2 cellular contexts compared by ENCODE assay signal in the genomic region with DNA sequence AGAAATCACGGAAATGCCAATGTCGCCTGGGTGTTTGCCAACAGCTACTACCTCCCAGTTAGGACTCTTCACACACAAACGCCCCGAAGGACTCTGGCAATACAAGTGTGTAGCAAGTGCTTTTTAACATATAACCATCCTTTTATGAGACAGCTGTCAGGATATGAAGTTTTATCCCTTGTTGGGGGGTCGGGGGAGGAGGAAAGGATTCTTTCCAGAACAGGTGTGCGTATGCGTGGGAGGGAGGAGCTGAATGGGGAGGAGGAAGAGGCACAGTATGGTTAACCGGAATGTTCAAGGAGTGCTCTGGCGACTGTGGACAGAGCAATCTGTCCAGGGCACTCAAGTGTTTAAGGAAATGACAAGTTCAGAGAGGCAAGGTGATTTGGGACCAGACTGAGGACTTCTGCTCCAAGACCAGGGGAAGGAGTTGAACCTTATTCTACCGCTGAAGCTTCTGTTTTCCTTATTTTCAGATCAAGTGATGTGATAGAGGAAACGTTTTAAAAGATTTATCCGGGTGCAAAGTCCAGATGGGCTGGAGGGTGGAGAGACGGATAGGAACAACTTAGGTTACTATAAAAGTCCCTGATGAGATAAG.
TF ChIP-seq lines count a peak whose summit lies in the region.

No MANE protein-coding gene starts in this region.

TF ChIP-seq in IMR-90, 13 proteins besides CTCF, POLR2A, EP300 and RAD21:
- TF ChIP-seq FOS (IDR thresholded peaks at IDR 0.05; ENCODE audit: low read depth, low read length) = no peak
- TF ChIP-seq CEBPB (IDR thresholded peaks at IDR 0.05; ENCODE audit: low read depth, low read length) = no peak
- TF ChIP-seq, protein P1, sequence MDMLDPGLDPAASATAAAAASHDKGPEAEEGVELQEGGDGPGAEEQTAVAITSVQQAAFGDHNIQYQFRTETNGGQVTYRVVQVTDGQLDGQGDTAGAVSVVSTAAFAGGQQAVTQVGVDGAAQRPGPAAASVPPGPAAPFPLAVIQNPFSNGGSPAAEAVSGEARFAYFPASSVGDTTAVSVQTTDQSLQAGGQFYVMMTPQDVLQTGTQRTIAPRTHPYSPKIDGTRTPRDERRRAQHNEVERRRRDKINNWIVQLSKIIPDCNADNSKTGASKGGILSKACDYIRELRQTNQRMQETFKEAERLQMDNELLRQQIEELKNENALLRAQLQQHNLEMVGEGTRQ (IDR thresholded peaks at IDR 0.05; ENCODE audit: low read depth, low read length) = no peak
- TF ChIP-seq MAFK (IDR thresholded peaks at IDR 0.05; ENCODE audit: low read depth, low read length) = no peak

TF ChIP-seq in K562, 482 proteins besides CTCF, POLR2A, EP300 and RAD21:
- TF ChIP-seq EGR1 (conservative IDR thresholded peaks at IDR 0.05) (peak; percentile 35; the same call in 1 of the 2 replicates), BMI1 (IDR thresholded peaks at IDR 0.05; ENCODE audit: low read length) (no peak), ZNF584 (CRISPR knock-in tag; IDR thresholded peaks at IDR 0.05; ENCODE audit: low read depth) (no peak), CBFA2T3 (IDR thresholded peaks at IDR 0.05) (peak; percentile 5; the same call in 1 of the 2 replicates), ZNF263 (CRISPR knock-in tag; IDR thresholded peaks at IDR 0.05; ENCODE audit: borderline replicate concordance) (peak; percentile 68)
- TF ChIP-seq, protein P2, sequence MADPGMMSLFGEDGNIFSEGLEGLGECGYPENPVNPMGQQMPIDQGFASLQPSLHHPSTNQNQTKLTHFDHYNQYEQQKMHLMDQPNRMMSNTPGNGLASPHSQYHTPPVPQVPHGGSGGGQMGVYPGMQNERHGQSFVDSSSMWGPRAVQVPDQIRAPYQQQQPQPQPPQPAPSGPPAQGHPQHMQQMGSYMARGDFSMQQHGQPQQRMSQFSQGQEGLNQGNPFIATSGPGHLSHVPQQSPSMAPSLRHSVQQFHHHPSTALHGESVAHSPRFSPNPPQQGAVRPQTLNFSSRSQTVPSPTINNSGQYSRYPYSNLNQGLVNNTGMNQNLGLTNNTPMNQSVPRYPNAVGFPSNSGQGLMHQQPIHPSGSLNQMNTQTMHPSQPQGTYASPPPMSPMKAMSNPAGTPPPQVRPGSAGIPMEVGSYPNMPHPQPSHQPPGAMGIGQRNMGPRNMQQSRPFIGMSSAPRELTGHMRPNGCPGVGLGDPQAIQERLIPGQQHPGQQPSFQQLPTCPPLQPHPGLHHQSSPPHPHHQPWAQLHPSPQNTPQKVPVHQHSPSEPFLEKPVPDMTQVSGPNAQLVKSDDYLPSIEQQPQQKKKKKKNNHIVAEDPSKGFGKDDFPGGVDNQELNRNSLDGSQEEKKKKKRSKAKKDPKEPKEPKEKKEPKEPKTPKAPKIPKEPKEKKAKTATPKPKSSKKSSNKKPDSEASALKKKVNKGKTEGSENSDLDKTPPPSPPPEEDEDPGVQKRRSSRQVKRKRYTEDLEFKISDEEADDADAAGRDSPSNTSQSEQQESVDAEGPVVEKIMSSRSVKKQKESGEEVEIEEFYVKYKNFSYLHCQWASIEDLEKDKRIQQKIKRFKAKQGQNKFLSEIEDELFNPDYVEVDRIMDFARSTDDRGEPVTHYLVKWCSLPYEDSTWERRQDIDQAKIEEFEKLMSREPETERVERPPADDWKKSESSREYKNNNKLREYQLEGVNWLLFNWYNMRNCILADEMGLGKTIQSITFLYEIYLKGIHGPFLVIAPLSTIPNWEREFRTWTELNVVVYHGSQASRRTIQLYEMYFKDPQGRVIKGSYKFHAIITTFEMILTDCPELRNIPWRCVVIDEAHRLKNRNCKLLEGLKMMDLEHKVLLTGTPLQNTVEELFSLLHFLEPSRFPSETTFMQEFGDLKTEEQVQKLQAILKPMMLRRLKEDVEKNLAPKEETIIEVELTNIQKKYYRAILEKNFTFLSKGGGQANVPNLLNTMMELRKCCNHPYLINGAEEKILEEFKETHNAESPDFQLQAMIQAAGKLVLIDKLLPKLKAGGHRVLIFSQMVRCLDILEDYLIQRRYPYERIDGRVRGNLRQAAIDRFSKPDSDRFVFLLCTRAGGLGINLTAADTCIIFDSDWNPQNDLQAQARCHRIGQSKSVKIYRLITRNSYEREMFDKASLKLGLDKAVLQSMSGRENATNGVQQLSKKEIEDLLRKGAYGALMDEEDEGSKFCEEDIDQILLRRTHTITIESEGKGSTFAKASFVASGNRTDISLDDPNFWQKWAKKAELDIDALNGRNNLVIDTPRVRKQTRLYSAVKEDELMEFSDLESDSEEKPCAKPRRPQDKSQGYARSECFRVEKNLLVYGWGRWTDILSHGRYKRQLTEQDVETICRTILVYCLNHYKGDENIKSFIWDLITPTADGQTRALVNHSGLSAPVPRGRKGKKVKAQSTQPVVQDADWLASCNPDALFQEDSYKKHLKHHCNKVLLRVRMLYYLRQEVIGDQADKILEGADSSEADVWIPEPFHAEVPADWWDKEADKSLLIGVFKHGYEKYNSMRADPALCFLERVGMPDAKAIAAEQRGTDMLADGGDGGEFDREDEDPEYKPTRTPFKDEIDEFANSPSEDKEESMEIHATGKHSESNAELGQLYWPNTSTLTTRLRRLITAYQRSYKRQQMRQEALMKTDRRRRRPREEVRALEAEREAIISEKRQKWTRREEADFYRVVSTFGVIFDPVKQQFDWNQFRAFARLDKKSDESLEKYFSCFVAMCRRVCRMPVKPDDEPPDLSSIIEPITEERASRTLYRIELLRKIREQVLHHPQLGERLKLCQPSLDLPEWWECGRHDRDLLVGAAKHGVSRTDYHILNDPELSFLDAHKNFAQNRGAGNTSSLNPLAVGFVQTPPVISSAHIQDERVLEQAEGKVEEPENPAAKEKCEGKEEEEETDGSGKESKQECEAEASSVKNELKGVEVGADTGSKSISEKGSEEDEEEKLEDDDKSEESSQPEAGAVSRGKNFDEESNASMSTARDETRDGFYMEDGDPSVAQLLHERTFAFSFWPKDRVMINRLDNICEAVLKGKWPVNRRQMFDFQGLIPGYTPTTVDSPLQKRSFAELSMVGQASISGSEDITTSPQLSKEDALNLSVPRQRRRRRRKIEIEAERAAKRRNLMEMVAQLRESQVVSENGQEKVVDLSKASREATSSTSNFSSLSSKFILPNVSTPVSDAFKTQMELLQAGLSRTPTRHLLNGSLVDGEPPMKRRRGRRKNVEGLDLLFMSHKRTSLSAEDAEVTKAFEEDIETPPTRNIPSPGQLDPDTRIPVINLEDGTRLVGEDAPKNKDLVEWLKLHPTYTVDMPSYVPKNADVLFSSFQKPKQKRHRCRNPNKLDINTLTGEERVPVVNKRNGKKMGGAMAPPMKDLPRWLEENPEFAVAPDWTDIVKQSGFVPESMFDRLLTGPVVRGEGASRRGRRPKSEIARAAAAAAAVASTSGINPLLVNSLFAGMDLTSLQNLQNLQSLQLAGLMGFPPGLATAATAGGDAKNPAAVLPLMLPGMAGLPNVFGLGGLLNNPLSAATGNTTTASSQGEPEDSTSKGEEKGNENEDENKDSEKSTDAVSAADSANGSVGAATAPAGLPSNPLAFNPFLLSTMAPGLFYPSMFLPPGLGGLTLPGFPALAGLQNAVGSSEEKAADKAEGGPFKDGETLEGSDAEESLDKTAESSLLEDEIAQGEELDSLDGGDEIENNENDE (IDR thresholded peaks at IDR 0.05; ENCODE audit: low read depth, low read length) = no peak
